ENCODE assay signal across 8 cellular contexts in genomic region chr11:35141538-35141937, GRCh38. TPM values are rescaled to one million over a fixed set of nuclear protein-coding genes. Genes with fewer than 3 reads are reported as not detected.
DNase-seq lines count a peak whose midpoint lies in the region; ATAC-seq and TF ChIP-seq lines count a peak whose summit lies in the region.

No MANE protein-coding gene starts in this region.

- H3K27ac ChIP-seq in heart right ventricle, result peak overlapping the region in 7 of 10 donors; percentile 4 to 98 (median 43)
- peak overlapping the region; percentile 90 for H3K27ac ChIP-seq in subcutaneous abdominal adipose tissue (ENCODE audit: low read depth, low read length)

- intact Hi-C loops in heart right ventricle (cut with DNase I), result no loop called here

- peak overlapping the region in 7 of 10 donors; percentile 54 to 94 (median 80) for H3K4me3 ChIP-seq in heart right ventricle
- H3K4me3 ChIP-seq in subcutaneous abdominal adipose tissue (ENCODE audit: low read depth in 1 of 5, low read length in 5 of 5), result peak overlapping the region; percentile 77 to 97 (median 79)
- H3K4me3 ChIP-seq in H7 (ENCODE audit: insufficient read depth, low read depth, low read length), result no peak overlapping the region

- H3K9me3 ChIP-seq in heart right ventricle, result no peaks in the 10 kb centered on the region
- H3K9me3 ChIP-seq in subcutaneous abdominal adipose tissue (ENCODE audit: control insufficient read depth in 5 of 5, low read length in 5 of 5), result no peaks in the 10 kb centered on the region

- H3K4me1 ChIP-seq in heart right ventricle (peaks cover 0 to 76% (median 13%) of the 10 kb centered on the region in 9 donors), subcutaneous abdominal adipose tissue (ENCODE audit: control insufficient read depth in 5 of 5, insufficient read depth in 5 of 5, low read length in 5 of 5) (peaks cover 2 to 52% (median 41%) of the 10 kb centered on the region in 5 donors)

- H3K36me3 ChIP-seq in heart right ventricle, result peaks cover 0 to 31% (median 0%) of the 10 kb centered on the region in 9 donors
- H3K36me3 ChIP-seq in subcutaneous abdominal adipose tissue (ENCODE audit: control insufficient read depth in 5 of 5, insufficient read depth in 5 of 5, low read length in 5 of 5), result peaks cover 0 to 7% (median 3%) of the 10 kb centered on the region in 5 donors
- no peaks in the 10 kb centered on the region for H3K36me3 ChIP-seq in H7 (replicated peaks; ENCODE audit: control insufficient read depth, insufficient read depth, low read length)

- H3K9ac ChIP-seq in subcutaneous abdominal adipose tissue (ENCODE audit: low read length in 5 of 5), result peak overlapping the region; percentile 60 to 81 (median 68)

- H3K27me3 ChIP-seq in heart right ventricle, result no peaks in the 10 kb centered on the region
- peaks cover 0 to 10% (median 0%) of the 10 kb centered on the region in 5 donors for H3K27me3 ChIP-seq in subcutaneous abdominal adipose tissue (ENCODE audit: control insufficient read depth in 5 of 5, insufficient read depth in 4 of 5, low read length in 5 of 5)
- peaks cover 31% of the 10 kb centered on the region for H3K27me3 ChIP-seq in H7 (ENCODE audit: control insufficient read depth, insufficient read depth, low read length)

- ATAC-seq in heart right ventricle, result peak in 4 of 8 donors; percentile 6 to 22 (median 10)
- no peak for ATAC-seq in HG02870 (IDR thresholded peaks at IDR 0.05; ENCODE audit: unreplicated experiment)
- no peak for ATAC-seq in HG02571 (IDR thresholded peaks at IDR 0.05; ENCODE audit: unreplicated experiment)

- TF ChIP-seq CTCF in heart right ventricle (IDR thresholded peaks at IDR 0.05) (no peak), GM10266 (IDR thresholded peaks at IDR 0.05; ENCODE audit: control insufficient read depth, insufficient read depth, low read depth, missing control alignments) (no peak)

- DNase-seq in KG1 (lab: John Stamatoyannopoulos, UW), result peak; percentile 20
- DNase-seq in activated CD8-positive, alpha-beta memory T cell treated with anti-CD3 and anti-CD28 coated beads, Interleukin-2, amount 50 U/mL, for 48 hours, result peak; percentile 67
- DNase-seq in heart right ventricle, result peak; percentile 29 to 30
- no peak for DNase-seq in H7
- DNase-seq in GM10266 (ENCODE audit: extremely low spot score), result no peak

- 87 to 93% methylated on average over 8 of the region's 8 CpGs for WGBS in heart right ventricle, 2 donors

RNA-seq across cellular contexts. Expression of gene CD44, which starts 2.6 kb away (rescaled TPM):
- 100 to 1,000 TPM in 1 of 10 donors, 10 to 100 TPM in 9; 18.9 to 104 (median 27.1) TPM for total RNA-seq in heart right ventricle
- polyA plus RNA-seq in heart right ventricle, result 10 to 100 TPM in 1 of 2 donors, 1 to 10 TPM in 1; 7.0 to 18.8 TPM
- 9.4 and 11.4 TPM in 2 replicates for total RNA-seq in H7 (2014; rRNA removed; shearing (Covaris generic))

Comparison
In these comparisons a context has a peak if more than half of its experiments do, and no peak if none do; other contexts are left out.
1. DNase-seq: peak in KG1 (single experiment), activated CD8-positive, alpha-beta memory T cell treated with anti-CD3 and anti-CD28 coated beads, Interleukin-2, amount 50 U/mL, for 48 hours (single experiment) and heart right ventricle (2 of 2); none in H7 (single experiment) and GM10266 (single experiment).